Comparison of ENCODE assay signal across 1 cellular context in the genomic region with DNA sequence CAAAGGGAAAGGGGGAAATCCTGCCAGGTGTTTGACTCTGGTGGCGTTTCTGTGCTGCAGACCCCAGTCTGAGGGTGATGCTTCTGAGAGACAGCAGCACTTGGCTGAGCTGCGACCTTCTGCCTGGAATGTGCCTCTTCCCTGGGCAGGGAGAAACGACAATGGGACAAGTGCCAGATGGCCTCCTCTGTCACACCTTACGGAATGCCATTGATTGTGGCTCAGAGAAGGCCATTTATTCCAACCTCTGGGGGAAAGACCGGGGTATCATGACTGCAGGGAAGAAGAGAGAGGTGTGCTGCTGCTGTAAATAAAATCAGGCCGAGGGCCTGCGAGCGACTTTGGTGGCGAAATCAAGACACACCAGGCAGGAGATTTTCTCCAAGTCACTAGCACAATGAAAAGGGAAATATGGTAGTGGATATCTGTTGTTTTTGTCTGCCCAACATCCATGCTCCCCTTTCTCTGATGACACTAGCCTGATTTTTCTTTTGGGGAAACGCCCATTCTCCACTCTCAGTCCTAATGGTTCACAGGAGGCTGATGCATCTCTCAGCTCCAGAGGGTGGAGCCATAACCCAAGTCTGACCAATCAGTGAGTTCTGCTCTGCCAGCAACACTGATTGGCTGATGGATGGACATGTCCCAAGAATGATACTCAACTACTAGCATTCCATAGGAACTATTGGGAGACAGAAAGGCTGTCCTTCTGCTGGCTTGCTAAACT.
TF ChIP-seq lines count a peak whose summit lies in the region.

No MANE protein-coding gene starts in this region.

TF ChIP-seq in HepG2, 621 proteins besides CTCF, POLR2A, EP300 and RAD21 (continued from another document):
- TF ChIP-seq NCOA2 (CRISPR knock-in tag; IDR thresholded peaks at IDR 0.05) (0 out of 2 replicates have a peak, but pooled peaks have one; percentile 27), PATZ1 (CRISPR knock-in tag; IDR thresholded peaks at IDR 0.05) (peak; percentile 33; the same call in 1 of the 2 replicates), ZNF124 (CRISPR knock-in tag; IDR thresholded peaks at IDR 0.05) (no peak), GATAD2A (CRISPR knock-in tag; IDR thresholded peaks at IDR 0.05) (peak; percentile 21; the same call in 1 of the 2 replicates), SAP130 (CRISPR knock-in tag; IDR thresholded peaks at IDR 0.05; ENCODE audit: low read depth) (peak; percentile 21; the same call in 1 of the 2 replicates), BCL6 (CRISPR knock-in tag; IDR thresholded peaks at IDR 0.05) (no peak), ZMYM4 (CRISPR knock-in tag; IDR thresholded peaks at IDR 0.05) (peak; percentile 53; the same call in 1 of the 2 replicates), TBX3 (IDR thresholded peaks at IDR 0.05; ENCODE audit: borderline replicate concordance) (0 out of 2 replicates have a peak, but pooled peaks have one; percentile 27), ZNF644 (CRISPR knock-in tag; IDR thresholded peaks at IDR 0.05; ENCODE audit: low read depth) (peak; percentile 29; the same call in 1 of the 2 replicates)
- TF ChIP-seq, protein P1, sequence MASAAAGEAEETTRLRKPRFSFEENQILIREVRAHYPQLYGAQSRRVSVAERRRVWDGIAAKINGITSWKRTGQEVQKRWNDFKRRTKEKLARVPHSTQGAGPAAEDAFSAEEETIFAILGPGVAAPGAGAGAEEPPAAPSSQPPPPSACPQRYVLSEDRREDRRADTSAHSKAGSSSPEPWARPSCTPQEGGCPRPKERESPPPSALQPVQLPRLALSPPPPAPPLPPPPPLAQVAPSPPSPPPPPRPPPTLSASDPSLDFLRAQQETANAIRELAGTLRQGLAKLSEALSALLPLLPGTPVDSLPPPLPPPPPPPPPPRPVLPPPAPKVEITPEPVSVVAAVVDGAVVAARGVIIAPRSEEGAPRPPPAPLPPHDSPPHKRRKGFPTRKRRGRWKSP (CRISPR knock-in tag; IDR thresholded peaks at IDR 0.05) = 0 out of 2 replicates have a peak, but pooled peaks have one; percentile 20
- TF ChIP-seq, protein P2, sequence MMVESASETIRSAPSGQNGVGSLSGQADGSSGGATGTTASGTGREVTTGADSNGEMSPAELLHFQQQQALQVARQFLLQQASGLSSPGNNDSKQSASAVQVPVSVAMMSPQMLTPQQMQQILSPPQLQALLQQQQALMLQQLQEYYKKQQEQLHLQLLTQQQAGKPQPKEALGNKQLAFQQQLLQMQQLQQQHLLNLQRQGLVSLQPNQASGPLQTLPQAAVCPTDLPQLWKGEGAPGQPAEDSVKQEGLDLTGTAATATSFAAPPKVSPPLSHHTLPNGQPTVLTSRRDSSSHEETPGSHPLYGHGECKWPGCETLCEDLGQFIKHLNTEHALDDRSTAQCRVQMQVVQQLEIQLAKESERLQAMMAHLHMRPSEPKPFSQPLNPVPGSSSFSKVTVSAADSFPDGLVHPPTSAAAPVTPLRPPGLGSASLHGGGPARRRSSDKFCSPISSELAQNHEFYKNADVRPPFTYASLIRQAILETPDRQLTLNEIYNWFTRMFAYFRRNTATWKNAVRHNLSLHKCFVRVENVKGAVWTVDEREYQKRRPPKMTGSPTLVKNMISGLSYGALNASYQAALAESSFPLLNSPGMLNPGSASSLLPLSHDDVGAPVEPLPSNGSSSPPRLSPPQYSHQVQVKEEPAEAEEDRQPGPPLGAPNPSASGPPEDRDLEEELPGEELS (CRISPR knock-in tag; IDR thresholded peaks at IDR 0.05) = peak; percentile 41; the same call in 1 of the 2 replicates
- TF ChIP-seq, protein P3, sequence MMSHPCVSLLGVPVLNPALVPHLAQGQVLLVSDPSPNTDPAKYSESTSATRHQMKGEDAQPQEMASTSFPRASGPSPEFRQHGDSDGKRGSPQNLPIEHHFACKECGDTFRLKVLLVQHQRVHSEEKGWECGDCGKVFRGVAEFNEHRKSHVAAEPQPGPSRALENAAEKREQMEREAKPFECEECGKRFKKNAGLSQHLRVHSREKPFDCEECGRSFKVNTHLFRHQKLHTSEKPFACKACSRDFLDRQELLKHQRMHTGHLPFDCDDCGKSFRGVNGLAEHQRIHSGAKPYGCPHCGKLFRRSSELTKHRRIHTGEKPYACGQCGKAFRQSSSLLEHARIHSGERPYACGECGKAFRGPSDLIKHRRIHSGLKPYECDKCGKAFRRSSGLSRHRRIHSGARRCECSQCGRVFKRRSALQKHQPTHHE (CRISPR knock-in tag; IDR thresholded peaks at IDR 0.05; ENCODE audit: borderline replicate concordance) = no peak
